ENCODE assay signal across 5 cellular contexts in the genomic region with DNA sequence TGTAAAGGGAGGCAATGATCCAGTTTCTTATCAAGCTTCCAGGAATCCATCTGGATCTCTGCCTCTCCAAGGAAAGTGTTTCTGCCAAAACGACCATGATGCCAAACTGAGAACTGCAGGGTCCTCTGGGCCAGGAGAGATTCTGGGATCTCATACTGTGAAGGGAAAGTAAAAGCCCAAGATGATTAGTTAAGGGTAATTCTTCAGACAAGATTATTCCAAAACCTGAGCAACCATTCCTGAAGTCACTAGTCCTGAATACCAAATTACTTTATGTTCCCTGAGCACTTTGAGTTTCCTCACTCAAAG.
"Had no signal": no experiment of that assay in that cellular context is flagged by ENCODE, and none has a peak within 500 bp of the region (broad histone marks: within the 10 kb centered on the region; RNA-seq: fewer than 3 reads in every experiment).

No MANE protein-coding gene starts in this region.

- H3K4me1 ChIP-seq: testis had no signal

- H3K27ac ChIP-seq: testis had no signal

- H3K27me3 Mint-ChIP-seq: activated naive CD8-positive, alpha-beta T cell treated with anti-CD3 and anti-CD28 coated beads, Interleukin-2, amount 50 U/mL, for 24 hours had no signal

- DNase-seq: cortex of kidney had no signal

- H3K27ac Mint-ChIP-seq: activated naive CD8-positive, alpha-beta T cell treated with anti-CD3 and anti-CD28 coated beads, Interleukin-2, amount 50 U/mL, for 24 hours; stimulated activated naive CD8-positive, alpha-beta T cell treated with anti-CD3 and anti-CD28 coated beads, Interleukin-15, amount 100 ng/mL, for 72 hours had no signal

- H3K9me3 ChIP-seq: testis had no signal

- H3K27me3 ChIP-seq: testis had no signal

- H3K9me3 Mint-ChIP-seq: activated naive CD8-positive, alpha-beta T cell treated with anti-CD3 and anti-CD28 coated beads, Interleukin-2, amount 50 U/mL, for 24 hours; neural crest cell; stimulated activated naive CD8-positive, alpha-beta T cell treated with anti-CD3 and anti-CD28 coated beads, Interleukin-15, amount 100 ng/mL, for 72 hours had no signal

- H3K4me3 ChIP-seq: testis had no signal

- H3K4me3 Mint-ChIP-seq: activated naive CD8-positive, alpha-beta T cell treated with anti-CD3 and anti-CD28 coated beads, Interleukin-2, amount 50 U/mL, for 24 hours; neural crest cell had no signal

- H3K4me1 Mint-ChIP-seq: neural crest cell had no signal
